In the genomic region with DNA sequence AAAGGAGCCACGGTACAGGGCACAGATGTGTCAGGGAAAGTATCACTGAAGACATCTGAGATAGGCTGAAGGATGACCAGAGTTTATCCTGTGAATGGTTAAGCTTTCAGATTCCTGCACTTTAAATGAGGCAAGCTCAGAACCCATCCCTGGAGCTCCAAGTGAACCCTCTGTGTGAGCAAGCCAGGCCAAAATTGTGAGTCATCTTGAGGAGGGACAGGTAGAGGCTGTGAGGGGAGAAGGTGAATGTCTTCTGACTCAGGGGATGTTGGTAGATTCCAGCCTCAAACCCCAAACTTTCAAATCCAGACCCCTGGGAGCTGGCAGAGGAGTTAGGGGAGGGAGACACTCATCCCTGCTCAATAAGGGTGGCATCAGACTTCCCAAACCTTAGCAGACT, we compare ENCODE assay signal across 29 cellular contexts. TPM values are rescaled to one million over a fixed set of nuclear protein-coding genes. Genes with fewer than 3 reads are reported as not detected.
"Had no signal": no experiment of that assay in that cellular context is flagged by ENCODE, and none has a peak within 500 bp of the region (broad histone marks: within the 10 kb centered on the region; RNA-seq: fewer than 3 reads in every experiment).

No MANE protein-coding gene starts in this region.

- H3K36me3 Mint-ChIP-seq: activated naive CD4-positive, alpha-beta T cell treated with anti-CD3 and anti-CD28 coated beads, Interleukin-2, amount 10 ng/mL, durations not matched to agents 7 days and 5 days; immature natural killer cell; stimulated activated naive B cell treated with anti-CD40 and anti-IgM and Interleukin-4, amounts not matched to agents 10 μg/mL and 1 μg/mL and 100 μg/mL, for 72 hours had no signal

- H3K79me2 ChIP-seq: parathyroid adenoma had no signal

- H3K4me3 ChIP-seq: cardiac muscle cell, left ventricle myocardium inferior, smooth muscle cell, transverse colon, vagina had no signal

- H3K27ac ChIP-seq: cardiac muscle cell, left ventricle myocardium inferior, neutrophil, parathyroid adenoma, vagina had no signal

- H3K9ac ChIP-seq: parathyroid adenoma had no signal

- DNase-seq: activated CD4-positive, alpha-beta T cell treated with anti-CD3 and anti-CD28 coated beads for 4 hours; activated CD4-positive, alpha-beta T cell treated with anti-CD3 and anti-CD28 coated beads, Interleukin-2, amount 50 U/mL, for 48 hours; activated CD4-positive, CD25-positive, alpha-beta regulatory T cell; activated CD8-positive, alpha-beta memory T cell treated with anti-CD3 and anti-CD28 coated beads, Interleukin-2, amount 50 U/mL, for 48 hours; activated effector memory CD4-positive, alpha-beta T cell treated with anti-CD3 and anti-CD28 coated beads, Interleukin-2, amount 50 U/mL, for 16 hours; activated naive CD4-positive, alpha-beta T cell treated with anti-CD3 and anti-CD28 coated beads, Interleukin-2, amount 10 ng/mL, durations not matched to agents 7 days and 5 days; activated T-cell treated with anti-CD3 and anti-CD28 coated beads, Interleukin-2, amount 50 U/mL, for 48 hours; cortex of kidney; erythroblast; foreskin melanocyte; immature natural killer cell; kidney glomerular epithelial cell; left ventricle myocardium inferior; stimulated activated CD4-positive, alpha-beta T cell treated with anti-CD3 and anti-CD28 coated beads, Interleukin-15, amount 100 ng/mL, for 24 hours; stimulated activated CD4-positive, alpha-beta T cell treated with anti-CD3 and anti-CD28 coated beads, Interleukin-2, amount 100 ng/mL, for 48 hours; stimulated activated CD8-positive, alpha-beta memory T cell treated with anti-CD3 and anti-CD28 coated beads, Interleukin-4, amount 100 ng/mL, for 48 hours; stimulated activated naive B cell treated with anti-CD40 and anti-IgM and Interleukin-4, amounts not matched to agents 10 μg/mL and 1 μg/mL and 100 μg/mL, for 72 hours; transverse colon had no signal

- ATAC-seq: sciatic nerve; stimulated activated naive B cell treated with anti-CD40 and anti-IgM and Interleukin-4, amounts not matched to agents 10 μg/mL and 1 μg/mL and 100 μg/mL, for 72 hours had no signal

- H3K4me1 ChIP-seq: parathyroid adenoma had no signal

- H3K27ac Mint-ChIP-seq: activated naive CD4-positive, alpha-beta T cell treated with anti-CD3 and anti-CD28 coated beads, Interleukin-2, amount 10 ng/mL, durations not matched to agents 7 days and 5 days; nephron; stimulated activated naive B cell treated with anti-CD40 and anti-IgM and Interleukin-4, amounts not matched to agents 10 μg/mL and 1 μg/mL and 100 μg/mL, for 72 hours; T-helper 1 cell treated with Interleukin-12 subunit alpha and Interleukin-12 subunit beta and Interleukin-4 antibody, amounts not matched to agents 30 μg/mL and 1 μg/mL, for 36 hours had no signal

- H3K9me3 Mint-ChIP-seq: activated naive CD4-positive, alpha-beta T cell treated with anti-CD3 and anti-CD28 coated beads, Interleukin-2, amount 10 ng/mL, durations not matched to agents 7 days and 5 days; immature natural killer cell; nephron; stimulated activated naive B cell treated with anti-CD40 and anti-IgM and Interleukin-4, amounts not matched to agents 10 μg/mL and 1 μg/mL and 100 μg/mL, for 72 hours; T-helper 1 cell treated with Interleukin-12 subunit alpha and Interleukin-12 subunit beta and Interleukin-4 antibody, amounts not matched to agents 30 μg/mL and 1 μg/mL, for 36 hours had no signal

- H3K4me1 Mint-ChIP-seq: activated naive CD4-positive, alpha-beta T cell treated with anti-CD3 and anti-CD28 coated beads, Interleukin-2, amount 10 ng/mL, durations not matched to agents 7 days and 5 days; immature natural killer cell had no signal

- H3K36me3 ChIP-seq: cardiac muscle cell, left ventricle myocardium inferior, neutrophil, transverse colon, vagina had no signal

- H3K4me2 ChIP-seq: smooth muscle cell had no signal

- H3K4me3 Mint-ChIP-seq: activated naive CD4-positive, alpha-beta T cell treated with anti-CD3 and anti-CD28 coated beads, Interleukin-2, amount 10 ng/mL, durations not matched to agents 7 days and 5 days; immature natural killer cell; nephron; stimulated activated naive B cell treated with anti-CD40 and anti-IgM and Interleukin-4, amounts not matched to agents 10 μg/mL and 1 μg/mL and 100 μg/mL, for 72 hours; T-helper 1 cell treated with Interleukin-12 subunit alpha and Interleukin-12 subunit beta and Interleukin-4 antibody, amounts not matched to agents 30 μg/mL and 1 μg/mL, for 36 hours had no signal

- H2AFZ ChIP-seq: parathyroid adenoma had no signal

- H3K27me3 ChIP-seq: cardiac muscle cell, transverse colon, vagina had no signal

- H3K9me3 ChIP-seq: left ventricle myocardium inferior, neutrophil, transverse colon, vagina had no signal

RNA-seq across cellular contexts. Expression of a gene that starts 36.7 kb away (rescaled TPM):
- total RNA-seq: activated CD8-positive, alpha-beta memory T cell treated with anti-CD3 and anti-CD28 coated beads for 36 hours; cardiac muscle cell; cerebellum; myocyte had no signal
- polyA plus RNA-seq: cardiac muscle cell, immature natural killer cell had no signal
